Comparison of ENCODE assay signal across 24 cellular contexts in the genomic region with DNA sequence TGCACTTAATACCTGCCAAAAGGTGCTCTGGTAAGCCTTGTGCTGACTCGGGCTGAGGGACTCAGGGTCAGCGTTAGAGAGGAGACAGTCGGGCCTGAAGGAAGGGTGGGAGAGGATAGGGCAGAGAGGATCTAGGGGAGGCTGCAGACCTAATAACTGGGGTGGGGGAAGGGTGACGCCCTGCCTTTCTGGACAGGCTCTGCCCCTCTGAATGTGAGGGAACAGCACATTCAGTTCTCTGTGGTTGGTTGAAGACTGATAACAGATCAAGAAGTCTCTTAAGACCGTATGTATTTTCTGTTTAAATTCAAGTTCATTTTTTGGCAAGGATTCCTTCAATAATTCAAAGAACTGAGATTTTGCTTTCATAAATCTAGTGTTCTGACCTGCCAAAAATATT. TPM values are rescaled to one million over a fixed set of nuclear protein-coding genes. Genes with fewer than 3 reads are reported as not detected.
"Had no signal": no experiment of that assay in that cellular context is flagged by ENCODE, and none has a peak within 500 bp of the region (broad histone marks: within the 10 kb centered on the region; RNA-seq: fewer than 3 reads in every experiment).

No MANE protein-coding gene starts in this region.

- H3K9me3 ChIP-seq: neutrophil, pancreas, psoas muscle, SJSA1, testis, upper lobe of left lung had no signal

- H3K27ac Mint-ChIP-seq: activated naive CD8-positive, alpha-beta T cell treated with anti-CD3 and anti-CD28 coated beads, Interleukin-2, amount 50 U/mL, for 24 hours; activated T-helper 1 cell treated with anti-CD3 and anti-CD28 coated beads, Interleukin-12 subunit alpha, Interleukin-12 subunit beta, Interleukin-2, Interleukin-4 antibody, amounts not matched to agents 30 ng/mL and 10 ng/mL and 1 ng/mL, durations not matched to agents 14 hours and 24 hours and 36 hours; stimulated activated effector memory CD8-positive, alpha-beta T cell treated with anti-CD3 and anti-CD28 coated beads, Interleukin-12 subunit alpha, Interleukin-12 subunit beta, amount 100 ng/mL, for 72 hours; T-helper 17 cell had no signal

- H3K36me3 ChIP-seq: neutrophil, pancreas, SJSA1, upper lobe of left lung had no signal

- DNase-seq: activated CD4-positive, alpha-beta T cell treated with anti-CD3 and anti-CD28 coated beads for 4 hours; activated CD4-positive, alpha-beta T cell treated with anti-CD3 and anti-CD28 coated beads, Interleukin-2, amount 50 U/mL, for 48 hours; activated CD4-positive, CD25-positive, alpha-beta regulatory T cell; activated gamma-delta T cell; activated naive CD4-positive, alpha-beta T cell treated with anti-CD3 and anti-CD28 coated beads, Interleukin-2, amount 50 U/mL, for 16 hours; activated naive CD8-positive, alpha-beta T cell treated with anti-CD3 and anti-CD28 coated beads, Interleukin-2, amount 50 U/mL, for 24 hours; cerebellar nuclear complex; erythroblast; foreskin keratinocyte; pancreas; right cardiac atrium; stimulated activated CD4-positive, alpha-beta T cell treated with anti-CD3 and anti-CD28 coated beads, Interleukin-2, amount 100 ng/mL, for 24 hours; T-helper 17 cell; testis; upper lobe of left lung had no signal

- H3K36me3 Mint-ChIP-seq: stimulated activated effector memory CD8-positive, alpha-beta T cell treated with anti-CD3 and anti-CD28 coated beads, Interleukin-12 subunit alpha, Interleukin-12 subunit beta, amount 100 ng/mL, for 72 hours had no signal

- H3K4me1 Mint-ChIP-seq: activated naive CD8-positive, alpha-beta T cell treated with anti-CD3 and anti-CD28 coated beads, Interleukin-2, amount 50 U/mL, for 24 hours; stimulated activated effector memory CD8-positive, alpha-beta T cell treated with anti-CD3 and anti-CD28 coated beads, Interleukin-12 subunit alpha, Interleukin-12 subunit beta, amount 100 ng/mL, for 72 hours had no signal

- H3K4me3 ChIP-seq: coronary artery, pancreas, psoas muscle, SJSA1, skin epidermis, testis, upper lobe of left lung had no signal

- H3K4me3 Mint-ChIP-seq: activated naive CD8-positive, alpha-beta T cell treated with anti-CD3 and anti-CD28 coated beads, Interleukin-2, amount 50 U/mL, for 24 hours; activated T-helper 1 cell treated with anti-CD3 and anti-CD28 coated beads, Interleukin-12 subunit alpha, Interleukin-12 subunit beta, Interleukin-2, Interleukin-4 antibody, amounts not matched to agents 30 ng/mL and 10 ng/mL and 1 ng/mL, durations not matched to agents 14 hours and 24 hours and 36 hours; nephron; stimulated activated effector memory CD8-positive, alpha-beta T cell treated with anti-CD3 and anti-CD28 coated beads, Interleukin-12 subunit alpha, Interleukin-12 subunit beta, amount 100 ng/mL, for 72 hours; T-helper 17 cell had no signal

- H3K27me3 ChIP-seq: foreskin keratinocyte, pancreas, SJSA1, testis, upper lobe of left lung had no signal

- H3K27me3 Mint-ChIP-seq: activated naive CD8-positive, alpha-beta T cell treated with anti-CD3 and anti-CD28 coated beads, Interleukin-2, amount 50 U/mL, for 24 hours had no signal

- H3K4me1 ChIP-seq: pancreas had no signal

- H3K27ac ChIP-seq: coronary artery, foreskin keratinocyte, neutrophil, pancreas, testis, upper lobe of left lung had no signal

- H3K9me3 Mint-ChIP-seq: activated naive CD8-positive, alpha-beta T cell treated with anti-CD3 and anti-CD28 coated beads, Interleukin-2, amount 50 U/mL, for 24 hours; activated T-helper 1 cell treated with anti-CD3 and anti-CD28 coated beads, Interleukin-12 subunit alpha, Interleukin-12 subunit beta, Interleukin-2, Interleukin-4 antibody, amounts not matched to agents 30 ng/mL and 10 ng/mL and 1 ng/mL, durations not matched to agents 14 hours and 24 hours and 36 hours; nephron; stimulated activated effector memory CD8-positive, alpha-beta T cell treated with anti-CD3 and anti-CD28 coated beads, Interleukin-12 subunit alpha, Interleukin-12 subunit beta, amount 100 ng/mL, for 72 hours had no signal

- ATAC-seq: activated naive CD8-positive, alpha-beta T cell treated with anti-CD3 and anti-CD28 coated beads, Interleukin-2, amount 50 U/mL, for 24 hours; stimulated activated effector memory CD8-positive, alpha-beta T cell treated with anti-CD3 and anti-CD28 coated beads, Interleukin-12 subunit alpha, Interleukin-12 subunit beta, amount 100 ng/mL, for 72 hours; T-helper 17 cell had no signal

RNA-seq across cellular contexts. Expression of gene TEKT3, which starts 56.2 kb away (rescaled TPM):
- total RNA-seq: activated T-helper 1 cell treated with anti-CD3 and anti-CD28 coated beads, Interleukin-12 subunit alpha, Interleukin-12 subunit beta, Interleukin-2, Interleukin-4 antibody, amounts not matched to agents 30 ng/mL and 10 ng/mL and 1 ng/mL, durations not matched to agents 14 hours and 24 hours and 36 hours; foreskin keratinocyte; glomerular endothelial cell; T-helper 17 cell had no signal
